7 cellular contexts compared by ENCODE assay signal in the genomic region with DNA sequence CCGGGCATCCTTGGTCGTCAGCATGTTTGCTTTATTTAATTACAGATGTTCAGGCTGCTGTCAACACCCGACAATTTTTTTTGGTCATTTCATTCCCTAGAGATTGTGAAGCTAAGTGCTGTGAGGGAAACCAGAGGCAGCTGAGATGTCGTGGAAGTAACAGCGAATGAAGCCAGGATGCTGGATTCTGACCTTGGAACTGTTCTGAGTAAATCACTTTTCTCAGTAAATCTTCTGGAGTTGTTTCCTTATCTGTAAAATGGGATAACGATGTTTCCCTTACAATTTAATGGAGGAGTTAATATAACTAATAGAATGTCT. TPM values are rescaled to one million over a fixed set of nuclear protein-coding genes. Genes with fewer than 3 reads are reported as not detected.
A peak's percentile ranks its signal among the peaks of the same experiment; 100 is the strongest.
DNase-seq lines count a peak whose midpoint lies in the region; ATAC-seq and TF ChIP-seq lines count a peak whose summit lies in the region.

No MANE protein-coding gene starts in this region.

- H4K8ac ChIP-seq in neuronal stem cell (ENCODE audit: low read depth, low read length) = no peak overlapping the region

- H4K91ac ChIP-seq in neuronal stem cell (ENCODE audit: low read depth, low read length, poor library complexity) = no peak overlapping the region

- H2AFZ ChIP-seq in neuronal stem cell (ENCODE audit: low read length) = peak overlapping the region; percentile 98

- H3K14ac ChIP-seq in neuronal stem cell (ENCODE audit: low read length) = no peak overlapping the region

- no peak overlapping the region for H2BK15ac ChIP-seq in neuronal stem cell (ENCODE audit: low read length)

- ATAC-seq in GM19395 (IDR thresholded peaks at IDR 0.05; ENCODE audit: unreplicated experiment) (peak; percentile 11), GM21367 (IDR thresholded peaks at IDR 0.05; ENCODE audit: unreplicated experiment) (no peak), GM18858 (IDR thresholded peaks at IDR 0.05; ENCODE audit: unreplicated experiment) (no peak)

- no peak overlapping the region for H2BK12ac ChIP-seq in neuronal stem cell (ENCODE audit: low read length)

- H3K4me3 ChIP-seq in HUES48 (ENCODE audit: low read depth, low read length) (peak overlapping the region; percentile 89), coronary artery (peak overlapping the region; percentile 86), neuronal stem cell (ENCODE audit: low read length in 2 of 2) (peak overlapping the region; percentile 76 to 98)

- peaks cover 5% of the 10 kb centered on the region for H3K79me1 ChIP-seq in neuronal stem cell (ENCODE audit: low read depth, low read length)

- DNase-seq in coronary artery (ENCODE audit: low spot score) (no peak), neuronal stem cell (ENCODE audit: low spot score) (no peak), foreskin melanocyte (no peak)

- H3K9me3 ChIP-seq in HUES48 (ENCODE audit: control insufficient read depth, insufficient read depth, low read length) (peaks cover 7% of the 10 kb centered on the region; the same call in 1 of the 2 replicates), neuronal stem cell (replicated peaks in 1 of 2; ENCODE audit: control insufficient read depth in 2 of 2, insufficient read depth in 1 of 2, low read depth in 1 of 2, low read length in 2 of 2) (peaks cover 3 to 6% of the 10 kb centered on the region in 2 donors)

- TF ChIP-seq CTCF in coronary artery (IDR thresholded peaks at IDR 0.05) = no peak

- H3K18ac ChIP-seq in neuronal stem cell (ENCODE audit: low read length) = peak overlapping the region; percentile 41

- no peak overlapping the region for H2BK5ac ChIP-seq in neuronal stem cell (ENCODE audit: low read length)

- peak overlapping the region; percentile 72 for H3K4me2 ChIP-seq in neuronal stem cell (ENCODE audit: insufficient read depth, low read length, poor library complexity, severe bottlenecking)

- H3K4me1 ChIP-seq in HUES48 (ENCODE audit: control insufficient read depth, insufficient read depth, low read length) (peaks cover 4% of the 10 kb centered on the region; the same call in 1 of the 2 replicates), neuronal stem cell (ENCODE audit: control insufficient read depth in 2 of 2, insufficient read depth in 1 of 2, low read depth in 1 of 2, low read length in 2 of 2) (no peaks in the 10 kb centered on the region)

- no peak overlapping the region for H3K4ac ChIP-seq in neuronal stem cell (ENCODE audit: low read length)

- H2AK5ac ChIP-seq in neuronal stem cell (ENCODE audit: low read depth, low read length) = no peak overlapping the region

- H3K36me3 ChIP-seq in HUES48 (ENCODE audit: control insufficient read depth, insufficient read depth, low read length) = no peaks in the 10 kb centered on the region
- H3K36me3 ChIP-seq in neuronal stem cell (replicated peaks in 1 of 2; ENCODE audit: control insufficient read depth in 2 of 2, insufficient read depth in 2 of 2, low read length in 2 of 2) = peaks cover 0 to 19% of the 10 kb centered on the region in 2 donors

- H3K9ac ChIP-seq in HUES48 (ENCODE audit: low read depth, low read length) (no peak overlapping the region), neuronal stem cell (ENCODE audit: low read depth, low read length, poor library complexity) (no peak overlapping the region)

- WGBS in neuronal stem cell (ENCODE audit: extremely low coverage in 2 of 2, insufficient read length in 2 of 2, insufficient replicate concordance in 1 of 2), 2 donors = no CpG with 5 or more reads among the region's 6 CpGs

- no peak overlapping the region for H3K27ac ChIP-seq in HUES48 (ENCODE audit: low read depth, low read length)
- H3K27ac ChIP-seq in coronary artery = peak overlapping the region in 1 of 2 donors; percentile 86
- no peak overlapping the region for H3K27ac ChIP-seq in neuronal stem cell (replicated peaks; ENCODE audit: low read length)

- H3K27me3 ChIP-seq in HUES48 (ENCODE audit: control insufficient read depth, insufficient read depth, low read length) (no peaks in the 10 kb centered on the region; the same call in 1 of the 2 replicates), neuronal stem cell (ENCODE audit: control insufficient read depth in 3 of 3, insufficient read depth in 3 of 3, low read depth in 1 of 3, low read length in 3 of 3) (no peaks in the 10 kb centered on the region)

- H3K23ac ChIP-seq in neuronal stem cell (ENCODE audit: low read depth, low read length, poor library complexity) = peak overlapping the region; percentile 12

- no peak overlapping the region for H2BK120ac ChIP-seq in neuronal stem cell (ENCODE audit: low read depth, low read length)

RNA-seq across cellular contexts. Expression of a gene that starts 0.4 kb away (rescaled TPM):
- polyA plus RNA-seq in neuronal stem cell (2013, experiment 1 of 2) = 78.2 TPM
- 74.4 TPM for polyA plus RNA-seq in neuronal stem cell (2013, experiment 2 of 2)
